20 cellular contexts compared by ENCODE assay signal in genomic region chr16:6009151-6009550, GRCh38.
A peak's percentile ranks its signal among the peaks of the same experiment; 100 is the strongest.
DNase-seq lines count a peak whose midpoint lies in the region; ATAC-seq, FAIRE-seq and TF ChIP-seq lines count a peak whose summit lies in the region.
"Had no signal": no experiment of that assay in that cellular context is flagged by ENCODE, and none has a peak within 500 bp of the region (broad histone marks: within the 10 kb centered on the region; RNA-seq: fewer than 3 reads in every experiment).

No MANE protein-coding gene starts in this region.

- H3K4me1 ChIP-seq in pancreas = no peaks in the 10 kb centered on the region
- H3K4me1 ChIP-seq: A549 had no signal

- ATAC-seq in pancreas = no peak
- ATAC-seq in naive thymus-derived CD8-positive, alpha-beta T cell = no peak
- ATAC-seq: A549, GM23338 had no signal

- FAIRE-seq in pancreas (lab: Jason Lieb, UNC) = no peak
- FAIRE-seq: A549, GM19239, H54 had no signal

- H3K27ac ChIP-seq in pancreas = no peak overlapping the region
- H3K27ac ChIP-seq: 22Rv1, A549, C4-2B, HL-60 had no signal

- no peaks in the 10 kb centered on the region for H3K9me3 ChIP-seq in pancreas
- H3K9me3 ChIP-seq: A549 had no signal

- H3K36me3 ChIP-seq in pancreas = no peaks in the 10 kb centered on the region

- POLR2A ChIA-PET in naive thymus-derived CD8-positive, alpha-beta T cell (lab: Charles Lee) = no interaction called here

- H3K27ac Mint-ChIP-seq in naive thymus-derived CD8-positive, alpha-beta T cell = no peak overlapping the region
- no peak overlapping the region for H3K27ac Mint-ChIP-seq in CD14-positive monocyte
- H3K27ac Mint-ChIP-seq: CD4-positive, alpha-beta memory T cell; GM23338 had no signal

- H3K4me1 Mint-ChIP-seq in naive thymus-derived CD8-positive, alpha-beta T cell = no peaks in the 10 kb centered on the region
- no peaks in the 10 kb centered on the region for H3K4me1 Mint-ChIP-seq in CD14-positive monocyte
- H3K4me1 Mint-ChIP-seq: CD4-positive, alpha-beta memory T cell had no signal

- WGBS in pancreas, 2 donors = 23 to 30% methylated on average over 5 of the region's 5 CpGs

- peaks cover 0 to 17% (median 7%) of the 10 kb centered on the region in 9 donors for H3K9me3 Mint-ChIP-seq in naive thymus-derived CD8-positive, alpha-beta T cell
- H3K9me3 Mint-ChIP-seq in CD14-positive monocyte = peaks cover 0 to 3% (median 2%) of the 10 kb centered on the region in 7 donors
- H3K9me3 Mint-ChIP-seq: GM23338 had no signal

- peaks cover 0 to 10% (median 0%) of the 10 kb centered on the region in 4 donors for H3K27me3 ChIP-seq in pancreas

- H3K4me3 Mint-ChIP-seq in naive thymus-derived CD8-positive, alpha-beta T cell = no peak overlapping the region
- H3K4me3 Mint-ChIP-seq in CD14-positive monocyte = no peak overlapping the region
- H3K4me3 Mint-ChIP-seq: CD4-positive, alpha-beta memory T cell; GM23338 had no signal

- peak; percentile 9 for DNase-seq in NCI-H748 (lab: John Stamatoyannopoulos, UW; ENCODE audit: unreplicated experiment)
- DNase-seq in NCI-H748 treated with DMSO at 0.1 percent for 48 hours (lab: John Stamatoyannopoulos, UW) = no peak
- DNase-seq in epithelial cell of esophagus (ENCODE audit: low read depth) = peak; percentile 4
- DNase-seq in mucosa of gallbladder (ENCODE audit: low spot score) = peak; percentile 14
- no peak for DNase-seq in GM13976 (ENCODE audit: low spot score)
- no peak for DNase-seq in pancreas
- no peak for DNase-seq in naive thymus-derived CD8-positive, alpha-beta T cell
- DNase-seq in CD14-positive monocyte (ENCODE audit: low spot score) = no peak
- DNase-seq: AML-193; Calu3; CD4-positive, alpha-beta memory T cell; GF-D8; HCEC 1CT had no signal

- H3K36me3 Mint-ChIP-seq in naive thymus-derived CD8-positive, alpha-beta T cell = peaks cover 0 to 8% (median 0%) of the 10 kb centered on the region in 3 donors
- H3K36me3 Mint-ChIP-seq in CD14-positive monocyte = no peaks in the 10 kb centered on the region
- H3K36me3 Mint-ChIP-seq: CD4-positive, alpha-beta memory T cell had no signal

- TF ChIP-seq CTCF in epithelial cell of esophagus (IDR thresholded peaks at IDR 0.05; ENCODE audit: insufficient read depth, low read depth, low read length, missing control alignments) = no peak
- no peak for TF ChIP-seq CTCF in GM13976 (IDR thresholded peaks at IDR 0.05; ENCODE audit: borderline replicate concordance, control extremely low read depth, extremely low read depth, insufficient read depth, missing control alignments)
- TF ChIP-seq CTCF in pancreas (IDR thresholded peaks at IDR 0.05) = no peak
- no peak for TF ChIP-seq CTCF in CD14-positive monocyte (IDR thresholded peaks at IDR 0.05)

- peaks cover 0 to 4% (median 0%) of the 10 kb centered on the region in 5 donors for H3K27me3 Mint-ChIP-seq in naive thymus-derived CD8-positive, alpha-beta T cell
- H3K27me3 Mint-ChIP-seq in CD14-positive monocyte (ENCODE audit: low read depth in 3 of 3) = peaks cover 0 to 2% (median 0%) of the 10 kb centered on the region in 3 donors
- H3K27me3 Mint-ChIP-seq: CD4-positive, alpha-beta memory T cell had no signal

- H3K4me3 ChIP-seq in epithelial cell of esophagus (ENCODE audit: low read length) (no peak overlapping the region), pancreas (no peak overlapping the region)
- H3K4me3 ChIP-seq: A549, GM23338 had no signal

- in situ Hi-C loops in GM13976 (cut with MboI; ENCODE audit: low sequenced_read_pairs, unreplicated experiment) = no loop called here

- intact Hi-C loops in pancreas (cut with DNase I) = no loop called here
- intact Hi-C loops in CD14-positive monocyte (cut with micrococcal nuclease) = no loop called here

Comparison
In these comparisons a context has a peak if more than half of its experiments do, and no peak if none do; other contexts are left out.
1. DNase-seq: peak in NCI-H748 (single experiment), epithelial cell of esophagus (single experiment) and mucosa of gallbladder (single experiment); none in NCI-H748 treated with DMSO at 0.1 percent for 48 hours (single experiment), GM13976 (single experiment), pancreas (0 of 6), naive thymus-derived CD8-positive, alpha-beta T cell (0 of 10) and CD14-positive monocyte (single experiment).